2 cellular contexts compared by ENCODE assay signal in the genomic region with DNA sequence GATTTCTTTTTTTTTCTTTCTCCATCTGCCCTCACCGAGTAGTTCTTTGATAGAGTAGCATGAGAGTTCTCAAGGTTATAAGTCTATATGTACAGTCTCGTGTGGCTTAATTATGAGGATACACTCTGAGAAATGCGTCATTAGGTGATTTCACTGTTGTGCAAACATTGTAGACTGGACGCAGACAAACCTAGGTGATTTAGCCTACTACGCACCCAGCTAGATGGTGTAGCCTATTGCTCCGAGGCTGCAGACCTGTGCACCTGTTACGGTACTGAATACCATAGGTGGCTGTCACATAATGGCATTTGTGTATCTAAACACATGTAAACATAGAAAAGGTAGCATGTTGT.
TF ChIP-seq lines count a peak whose summit lies in the region.

No MANE protein-coding gene starts in this region.

TF ChIP-seq in liver, 16 proteins besides CTCF, POLR2A, EP300 and RAD21:
- peak; percentile 2 for TF ChIP-seq HNF4G (IDR thresholded peaks at IDR 0.05)
- TF ChIP-seq RXRA (IDR thresholded peaks at IDR 0.05) = peak in 1 of 2 donors; percentile 43
- TF ChIP-seq HNF4A (conservative IDR thresholded peaks at IDR 0.05) = peak in 1 of 2 donors; percentile 37
- no peak for TF ChIP-seq TAF1 (conservative IDR thresholded peaks at IDR 0.05)
- TF ChIP-seq SP1 (IDR thresholded peaks at IDR 0.05) = no peak
- TF ChIP-seq EGR1 (IDR thresholded peaks at IDR 0.05; ENCODE audit: low read depth in 2 of 2) = no peak
- TF ChIP-seq, protein P1, sequence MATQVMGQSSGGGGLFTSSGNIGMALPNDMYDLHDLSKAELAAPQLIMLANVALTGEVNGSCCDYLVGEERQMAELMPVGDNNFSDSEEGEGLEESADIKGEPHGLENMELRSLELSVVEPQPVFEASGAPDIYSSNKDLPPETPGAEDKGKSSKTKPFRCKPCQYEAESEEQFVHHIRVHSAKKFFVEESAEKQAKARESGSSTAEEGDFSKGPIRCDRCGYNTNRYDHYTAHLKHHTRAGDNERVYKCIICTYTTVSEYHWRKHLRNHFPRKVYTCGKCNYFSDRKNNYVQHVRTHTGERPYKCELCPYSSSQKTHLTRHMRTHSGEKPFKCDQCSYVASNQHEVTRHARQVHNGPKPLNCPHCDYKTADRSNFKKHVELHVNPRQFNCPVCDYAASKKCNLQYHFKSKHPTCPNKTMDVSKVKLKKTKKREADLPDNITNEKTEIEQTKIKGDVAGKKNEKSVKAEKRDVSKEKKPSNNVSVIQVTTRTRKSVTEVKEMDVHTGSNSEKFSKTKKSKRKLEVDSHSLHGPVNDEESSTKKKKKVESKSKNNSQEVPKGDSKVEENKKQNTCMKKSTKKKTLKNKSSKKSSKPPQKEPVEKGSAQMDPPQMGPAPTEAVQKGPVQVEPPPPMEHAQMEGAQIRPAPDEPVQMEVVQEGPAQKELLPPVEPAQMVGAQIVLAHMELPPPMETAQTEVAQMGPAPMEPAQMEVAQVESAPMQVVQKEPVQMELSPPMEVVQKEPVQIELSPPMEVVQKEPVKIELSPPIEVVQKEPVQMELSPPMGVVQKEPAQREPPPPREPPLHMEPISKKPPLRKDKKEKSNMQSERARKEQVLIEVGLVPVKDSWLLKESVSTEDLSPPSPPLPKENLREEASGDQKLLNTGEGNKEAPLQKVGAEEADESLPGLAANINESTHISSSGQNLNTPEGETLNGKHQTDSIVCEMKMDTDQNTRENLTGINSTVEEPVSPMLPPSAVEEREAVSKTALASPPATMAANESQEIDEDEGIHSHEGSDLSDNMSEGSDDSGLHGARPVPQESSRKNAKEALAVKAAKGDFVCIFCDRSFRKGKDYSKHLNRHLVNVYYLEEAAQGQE (IDR thresholded peaks at IDR 0.05) = peak; percentile 7
- TF ChIP-seq JUND (IDR thresholded peaks at IDR 0.05) = peak; percentile 9 to 21

TF ChIP-seq in HepG2, 621 proteins besides CTCF, POLR2A, EP300 and RAD21:
- TF ChIP-seq ARID2 (CRISPR knock-in tag; IDR thresholded peaks at IDR 0.05; ENCODE audit: borderline replicate concordance) (no peak), ZIK1 (CRISPR knock-in tag; IDR thresholded peaks at IDR 0.05; ENCODE audit: borderline replicate concordance, low read depth) (no peak), ZMYM3 (CRISPR knock-in tag; IDR thresholded peaks at IDR 0.05) (no peak), ZNF790 (CRISPR knock-in tag; IDR thresholded peaks at IDR 0.05; ENCODE audit: borderline replicate concordance) (no peak), ZNF616 (CRISPR knock-in tag; IDR thresholded peaks at IDR 0.05; ENCODE audit: low read depth) (no peak), SALL2 (CRISPR knock-in tag; IDR thresholded peaks at IDR 0.05) (no peak), GFI1 (CRISPR knock-in tag; IDR thresholded peaks at IDR 0.05; ENCODE audit: borderline replicate concordance) (no peak), HNRNPL (IDR thresholded peaks at IDR 0.05; ENCODE audit: low read depth, low read length) (no peak), MBD4 (IDR thresholded peaks at IDR 0.05; ENCODE audit: borderline replicate concordance, low read length) (no peak), ZSCAN31 (CRISPR knock-in tag; IDR thresholded peaks at IDR 0.05; ENCODE audit: low read depth) (no peak), SMAD3 (CRISPR knock-in tag; IDR thresholded peaks at IDR 0.05) (no peak), PHF8 (CRISPR knock-in tag; IDR thresholded peaks at IDR 0.05) (no peak)
- TF ChIP-seq, protein P2, sequence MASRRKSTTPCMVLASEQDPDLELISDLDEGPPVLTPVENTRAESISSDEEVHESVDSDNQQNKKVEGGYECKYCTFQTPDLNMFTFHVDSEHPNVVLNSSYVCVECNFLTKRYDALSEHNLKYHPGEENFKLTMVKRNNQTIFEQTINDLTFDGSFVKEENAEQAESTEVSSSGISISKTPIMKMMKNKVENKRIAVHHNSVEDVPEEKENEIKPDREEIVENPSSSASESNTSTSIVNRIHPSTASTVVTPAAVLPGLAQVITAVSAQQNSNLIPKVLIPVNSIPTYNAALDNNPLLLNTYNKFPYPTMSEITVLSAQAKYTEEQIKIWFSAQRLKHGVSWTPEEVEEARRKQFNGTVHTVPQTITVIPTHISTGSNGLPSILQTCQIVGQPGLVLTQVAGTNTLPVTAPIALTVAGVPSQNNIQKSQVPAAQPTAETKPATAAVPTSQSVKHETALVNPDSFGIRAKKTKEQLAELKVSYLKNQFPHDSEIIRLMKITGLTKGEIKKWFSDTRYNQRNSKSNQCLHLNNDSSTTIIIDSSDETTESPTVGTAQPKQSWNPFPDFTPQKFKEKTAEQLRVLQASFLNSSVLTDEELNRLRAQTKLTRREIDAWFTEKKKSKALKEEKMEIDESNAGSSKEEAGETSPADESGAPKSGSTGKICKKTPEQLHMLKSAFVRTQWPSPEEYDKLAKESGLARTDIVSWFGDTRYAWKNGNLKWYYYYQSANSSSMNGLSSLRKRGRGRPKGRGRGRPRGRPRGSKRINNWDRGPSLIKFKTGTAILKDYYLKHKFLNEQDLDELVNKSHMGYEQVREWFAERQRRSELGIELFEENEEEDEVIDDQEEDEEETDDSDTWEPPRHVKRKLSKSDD (CRISPR knock-in tag; IDR thresholded peaks at IDR 0.05; ENCODE audit: low read depth) = no peak
- TF ChIP-seq, protein P3, sequence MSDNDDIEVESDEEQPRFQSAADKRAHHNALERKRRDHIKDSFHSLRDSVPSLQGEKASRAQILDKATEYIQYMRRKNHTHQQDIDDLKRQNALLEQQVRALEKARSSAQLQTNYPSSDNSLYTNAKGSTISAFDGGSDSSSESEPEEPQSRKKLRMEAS (IDR thresholded peaks at IDR 0.05) = no peak
- TF ChIP-seq, protein P4, sequence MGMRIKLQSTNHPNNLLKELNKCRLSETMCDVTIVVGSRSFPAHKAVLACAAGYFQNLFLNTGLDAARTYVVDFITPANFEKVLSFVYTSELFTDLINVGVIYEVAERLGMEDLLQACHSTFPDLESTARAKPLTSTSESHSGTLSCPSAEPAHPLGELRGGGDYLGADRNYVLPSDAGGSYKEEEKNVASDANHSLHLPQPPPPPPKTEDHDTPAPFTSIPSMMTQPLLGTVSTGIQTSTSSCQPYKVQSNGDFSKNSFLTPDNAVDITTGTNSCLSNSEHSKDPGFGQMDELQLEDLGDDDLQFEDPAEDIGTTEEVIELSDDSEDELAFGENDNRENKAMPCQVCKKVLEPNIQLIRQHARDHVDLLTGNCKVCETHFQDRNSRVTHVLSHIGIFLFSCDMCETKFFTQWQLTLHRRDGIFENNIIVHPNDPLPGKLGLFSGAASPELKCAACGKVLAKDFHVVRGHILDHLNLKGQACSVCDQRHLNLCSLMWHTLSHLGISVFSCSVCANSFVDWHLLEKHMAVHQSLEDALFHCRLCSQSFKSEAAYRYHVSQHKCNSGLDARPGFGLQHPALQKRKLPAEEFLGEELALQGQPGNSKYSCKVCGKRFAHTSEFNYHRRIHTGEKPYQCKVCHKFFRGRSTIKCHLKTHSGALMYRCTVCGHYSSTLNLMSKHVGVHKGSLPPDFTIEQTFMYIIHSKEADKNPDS (CRISPR knock-in tag; IDR thresholded peaks at IDR 0.05) = no peak
